ENCODE assay signal across 8 cellular contexts in the genomic region with DNA sequence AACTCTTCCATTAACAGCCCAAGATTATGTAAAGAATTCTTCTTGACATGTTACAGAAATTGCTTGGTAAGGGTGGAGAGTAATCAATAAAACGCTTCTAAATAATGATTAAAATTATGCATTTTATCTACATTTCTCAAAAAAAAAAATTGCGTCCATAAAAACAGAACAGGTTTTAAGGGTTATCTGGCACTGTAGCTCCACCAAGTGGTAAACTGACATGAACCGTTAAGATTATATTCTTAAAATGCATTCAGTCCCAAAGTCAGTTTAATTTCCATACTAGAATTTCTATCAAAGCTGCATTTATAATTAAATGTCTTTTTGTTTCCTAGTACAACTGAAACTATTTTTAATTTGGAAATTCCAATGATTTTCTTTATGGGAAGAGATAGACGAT.
DNase-seq lines count a peak whose midpoint lies in the region; ATAC-seq and TF ChIP-seq lines count a peak whose summit lies in the region.

No MANE protein-coding gene starts in this region.

- H3K9me3 Mint-ChIP-seq in endothelial cell (ENCODE audit: unreplicated experiment) = no peaks in the 10 kb centered on the region

- no peaks in the 10 kb centered on the region for H3K4me1 Mint-ChIP-seq in endothelial cell (ENCODE audit: unreplicated experiment)

- DNase-seq in NCI-H510A treated with DMSO at 0.1 percent for 48 hours (lab: John Stamatoyannopoulos, UW) = peak; percentile 33
- DNase-seq in NCI-H510A (lab: John Stamatoyannopoulos, UW) = no peak
- peak; percentile 23 for DNase-seq in NCI-H2171 treated with DMSO at 0.1 percent for 48 hours (lab: John Stamatoyannopoulos, UW)
- DNase-seq in endothelial cell (ENCODE audit: low spot score) = peak; percentile 10
- DNase-seq in putamen (ENCODE audit: low spot score) = peak; percentile 15
- DNase-seq in GDM1 (lab: John Stamatoyannopoulos, UW) = no peak
- no peak for DNase-seq in islet precursor cell

- ATAC-seq in GM18498 (IDR thresholded peaks at IDR 0.05; ENCODE audit: unreplicated experiment) = no peak

- no peak overlapping the region for H3K27ac Mint-ChIP-seq in endothelial cell (ENCODE audit: unreplicated experiment)

- peak; percentile 41 for TF ChIP-seq CTCF in endothelial cell (IDR thresholded peaks at IDR 0.05; ENCODE audit: unreplicated experiment)

- no peaks in the 10 kb centered on the region for H3K36me3 Mint-ChIP-seq in endothelial cell (ENCODE audit: low read depth, unreplicated experiment)

- H3K4me3 Mint-ChIP-seq in endothelial cell (ENCODE audit: unreplicated experiment) = no peak overlapping the region

- no peaks in the 10 kb centered on the region for H3K27me3 Mint-ChIP-seq in endothelial cell (ENCODE audit: unreplicated experiment)

Comparison
In these comparisons a context has a peak if more than half of its experiments do, and no peak if none do; other contexts are left out.
1. DNase-seq: peak in NCI-H510A treated with DMSO at 0.1 percent for 48 hours (single experiment), NCI-H2171 treated with DMSO at 0.1 percent for 48 hours (single experiment), endothelial cell (single experiment) and putamen (single experiment); none in NCI-H510A (single experiment), GDM1 (single experiment) and islet precursor cell (single experiment).